8 cellular contexts compared by ENCODE assay signal in the genomic region with DNA sequence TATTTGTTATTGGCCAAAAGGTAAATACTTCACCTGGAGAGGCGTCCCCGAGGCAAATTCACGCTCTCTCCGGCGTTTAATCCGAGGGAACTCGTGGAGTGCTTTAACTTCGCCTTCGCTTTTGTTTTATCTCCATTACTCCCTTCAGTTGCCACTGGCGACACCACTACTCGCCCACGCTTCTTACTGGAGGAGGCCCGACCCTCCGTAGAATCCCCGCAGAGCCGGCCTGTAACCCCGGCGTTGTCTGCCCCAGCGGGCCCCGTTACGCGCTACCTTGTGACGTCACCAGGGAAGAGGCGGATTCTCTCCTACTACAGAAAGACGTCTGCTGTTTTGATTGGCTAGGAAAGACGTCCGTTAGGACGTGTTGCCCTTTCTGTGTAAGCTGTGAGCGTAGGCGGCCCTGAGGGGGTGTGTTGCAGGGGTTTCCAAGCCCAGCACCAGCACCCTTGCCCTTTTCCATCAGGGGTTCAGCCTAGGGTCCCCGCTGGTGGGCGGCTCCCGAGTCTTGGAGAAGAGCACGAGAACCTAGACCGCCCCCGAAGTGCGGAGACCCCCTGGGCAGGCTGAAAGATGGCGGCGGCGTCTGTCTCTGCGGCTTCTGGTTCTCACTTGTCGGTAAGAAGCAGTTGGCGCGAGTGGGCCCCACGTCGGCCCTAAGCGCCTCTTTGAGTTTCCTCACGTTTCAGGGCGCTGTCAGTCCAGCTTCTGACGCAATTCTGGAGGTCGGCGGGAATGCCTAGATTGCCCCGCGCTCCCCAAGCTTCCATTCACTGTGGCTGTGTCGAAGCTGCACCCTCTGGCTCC. TPM values are rescaled to one million over a fixed set of nuclear protein-coding genes. Genes with fewer than 3 reads are reported as not detected.
A peak's percentile ranks its signal among the peaks of the same experiment; 100 is the strongest.
DNase-seq lines count a peak whose midpoint lies in the region; ATAC-seq and TF ChIP-seq lines count a peak whose summit lies in the region.

A gene (plus strand): TSS at position 376 of the 810 bp plus-strand sequence. CDS start 201 bp downstream, at position 577.

- H3K9me3 ChIP-seq in T-helper 17 cell (ENCODE audit: control insufficient read depth, low read length, poor library complexity, severe bottlenecking), result no peaks in the 10 kb centered on the region
- no peaks in the 10 kb centered on the region for H3K9me3 ChIP-seq in left ventricle myocardium inferior (replicated peaks)

- no peaks in the 10 kb centered on the region for H3K27me3 Mint-ChIP-seq in T-helper 17 cell
- no peaks in the 10 kb centered on the region for H3K27me3 Mint-ChIP-seq in progenitor cell of endocrine pancreas

- H3K27ac Mint-ChIP-seq in T-helper 17 cell (peak within 1 kb of the TSS; percentile 99), progenitor cell of endocrine pancreas (peak within 1 kb of the TSS; percentile 100)

- H3K4me3 Mint-ChIP-seq in T-helper 17 cell (peak within 1 kb of the TSS; percentile 97), progenitor cell of endocrine pancreas (ENCODE audit: low read depth) (peak within 1 kb of the TSS; percentile 100)

- no peaks in the 10 kb centered on the region for H3K27me3 ChIP-seq in left ventricle myocardium inferior (ENCODE audit: low read depth)

- TF ChIP-seq POLR2A in GM15510 (IDR thresholded peaks at IDR 0.05; ENCODE audit: borderline replicate concordance, extremely low read depth, insufficient read length), result peak; percentile 55

- H3K4me1 Mint-ChIP-seq in T-helper 17 cell, result peaks cover 46% of the 10 kb centered on the region
- H3K4me1 Mint-ChIP-seq in progenitor cell of endocrine pancreas (ENCODE audit: low read depth), result peaks cover 34% of the 10 kb centered on the region

- H3K36me3 Mint-ChIP-seq in T-helper 17 cell (ENCODE audit: low read depth), result no peaks in the 10 kb centered on the region
- H3K36me3 Mint-ChIP-seq in progenitor cell of endocrine pancreas (ENCODE audit: insufficient read depth), result peaks cover 12% of the 10 kb centered on the region

- no peak for TF ChIP-seq CTCF in left ventricle myocardium inferior (IDR thresholded peaks at IDR 0.05; ENCODE audit: borderline replicate concordance)
- TF ChIP-seq CTCF in progenitor cell of endocrine pancreas (IDR thresholded peaks at IDR 0.05; ENCODE audit: unreplicated experiment), result no peak

- H3K27ac ChIP-seq in left ventricle myocardium inferior (replicated peaks), result peak within 1 kb of the TSS; percentile 98

- DNase-seq in NCI-H1694 treated with DMSO at 0.1 percent for 48 hours (lab: John Stamatoyannopoulos, UW) (peak; percentile 75), T-helper 17 cell (peak; percentile 73 to 83 (median 83)), amygdala (lab: John Stamatoyannopoulos, UW) (peak; percentile 44 to 97 (median 88)), left ventricle myocardium inferior (peak; percentile 90), progenitor cell of endocrine pancreas (ENCODE audit: low spot score, unreplicated experiment) (peak; percentile 87), ureter (ENCODE audit: low spot score) (peak; percentile 95)

- H3K4me1 ChIP-seq in left ventricle myocardium inferior, result peaks cover 50% of the 10 kb centered on the region

- peaks cover 23% of the 10 kb centered on the region for H3K36me3 ChIP-seq in left ventricle myocardium inferior

- no peaks in the 10 kb centered on the region for H3K9me3 Mint-ChIP-seq in progenitor cell of endocrine pancreas (ENCODE audit: low read depth)

- intact Hi-C loops in left ventricle myocardium inferior (cut with micrococcal nuclease), result no loop called here

- H3K4me3 ChIP-seq in left ventricle myocardium inferior, result peak within 1 kb of the TSS; percentile 87

- peak; percentile 69 for ATAC-seq in HG02885 (IDR thresholded peaks at IDR 0.05; ENCODE audit: poor library complexity, unreplicated experiment)
- ATAC-seq in T-helper 17 cell, result peak; percentile 66

RNA-seq across cellular contexts. Expression of the gene that starts here (rescaled TPM):
- total RNA-seq in T-helper 17 cell (10 to 100 TPM; 61.5 to 67.1 TPM), left ventricle myocardium inferior (22.2 TPM), progenitor cell of endocrine pancreas (70.5 and 73.3 TPM in 2 replicates), ureter (35.6 TPM)

Comparison
In these comparisons a context has a peak if more than half of its experiments do, and no peak if none do; other contexts are left out.
1. Peak in every context shown above with its lines: DNase-seq, ATAC-seq, H3K4me3 ChIP-seq and H3K27ac ChIP-seq.